Comparison of ENCODE assay signal across 12 cellular contexts in genomic region chr1:24911651-24912144, GRCh38. TPM values are rescaled to one million over a fixed set of nuclear protein-coding genes. Genes with fewer than 3 reads are reported as not detected.
DNase-seq lines count a peak whose midpoint lies in the region; ATAC-seq and TF ChIP-seq lines count a peak whose summit lies in the region.
"Had no signal": no experiment of that assay in that cellular context is flagged by ENCODE, and none has a peak within 500 bp of the region (broad histone marks: within the 10 kb centered on the region; RNA-seq: fewer than 3 reads in every experiment).

No MANE protein-coding gene starts in this region.

- H3K4me1 Mint-ChIP-seq in activated T-cell treated with anti-CD3 and anti-CD28 coated beads, Interleukin-2, amount 50 U/mL, for 4 hours (ENCODE audit: low read depth), result peaks cover 77% of the 10 kb centered on the region
- peaks cover 83% of the 10 kb centered on the region for H3K4me1 Mint-ChIP-seq in activated CD8-positive, alpha-beta T cell treated with anti-CD3 and anti-CD28 coated beads for 36 hours (ENCODE audit: low read depth)
- H3K4me1 Mint-ChIP-seq in immature natural killer cell, result peaks cover 99 to 100% of the 10 kb centered on the region in 2 donors

- CTCF ChIA-PET in activated CD8-positive, alpha-beta T cell treated with anti-CD3 and anti-CD28 coated beads for 36 hours (lab: Charles Lee), result interaction anchor here (1.1 to 1.9 kb wide), 6 partner anchors 13 to 126 kb away, joined by 3 to 6 read pairs (median 4); no protein-coding TSS in a partner anchor

- peaks cover 46% of the 10 kb centered on the region for H3K36me3 Mint-ChIP-seq in activated T-cell treated with anti-CD3 and anti-CD28 coated beads, Interleukin-2, amount 50 U/mL, for 4 hours (ENCODE audit: insufficient read depth)
- H3K36me3 Mint-ChIP-seq in activated CD8-positive, alpha-beta T cell treated with anti-CD3 and anti-CD28 coated beads for 36 hours (ENCODE audit: low read depth), result peaks cover 82% of the 10 kb centered on the region
- H3K36me3 Mint-ChIP-seq in immature natural killer cell, result peaks cover 36 to 78% (median 39%) of the 10 kb centered on the region in 3 donors

- H3K36me3 ChIP-seq in stomach (peaks cover 0 to 12% (median 3%) of the 10 kb centered on the region in 4 donors), right atrium auricular region (no peaks in the 10 kb centered on the region)

- no peaks in the 10 kb centered on the region for H3K9me3 Mint-ChIP-seq in activated T-cell treated with anti-CD3 and anti-CD28 coated beads, Interleukin-2, amount 50 U/mL, for 4 hours
- no peaks in the 10 kb centered on the region for H3K9me3 Mint-ChIP-seq in activated CD8-positive, alpha-beta T cell treated with anti-CD3 and anti-CD28 coated beads for 36 hours
- H3K9me3 Mint-ChIP-seq in immature natural killer cell, result peaks cover 0 to 5% (median 0%) of the 10 kb centered on the region in 6 donors

- peak overlapping the region; percentile 91 for H3K27ac Mint-ChIP-seq in activated CD8-positive, alpha-beta T cell treated with anti-CD3 and anti-CD28 coated beads for 36 hours
- H3K27ac Mint-ChIP-seq in immature natural killer cell, result peak overlapping the region; percentile 98 to 100 (median 100)

- no peak overlapping the region for H3K4me3 Mint-ChIP-seq in activated T-cell treated with anti-CD3 and anti-CD28 coated beads, Interleukin-2, amount 50 U/mL, for 4 hours
- peak overlapping the region; percentile 32 for H3K4me3 Mint-ChIP-seq in activated CD8-positive, alpha-beta T cell treated with anti-CD3 and anti-CD28 coated beads for 36 hours
- peak overlapping the region; percentile 73 to 88 (median 82) for H3K4me3 Mint-ChIP-seq in immature natural killer cell

- POLR2A ChIA-PET in activated CD8-positive, alpha-beta T cell treated with anti-CD3 and anti-CD28 coated beads for 36 hours (lab: Charles Lee), result interaction anchor here (0.7 to 7.0 kb wide), 10 partner anchors 7 to 832 kb away, joined by 3 to 122 read pairs (median 4); partner anchors contain the start of gene RUNX3

- H3K9me3 ChIP-seq in stomach, result no peaks in the 10 kb centered on the region
- H3K9me3 ChIP-seq in right atrium auricular region, result no peaks in the 10 kb centered on the region

- H3K4me1 ChIP-seq in stomach (peaks cover 0 to 20% (median 4%) of the 10 kb centered on the region in 4 donors), right atrium auricular region (no peaks in the 10 kb centered on the region)

- H3K27me3 Mint-ChIP-seq in activated T-cell treated with anti-CD3 and anti-CD28 coated beads, Interleukin-2, amount 50 U/mL, for 4 hours (ENCODE audit: low read depth), result no peaks in the 10 kb centered on the region
- no peaks in the 10 kb centered on the region for H3K27me3 Mint-ChIP-seq in activated CD8-positive, alpha-beta T cell treated with anti-CD3 and anti-CD28 coated beads for 36 hours
- peaks cover 79 to 92% (median 85%) of the 10 kb centered on the region in 3 donors for H3K27me3 Mint-ChIP-seq in immature natural killer cell (ENCODE audit: low read depth in 3 of 3)

- no peak for ATAC-seq in activated T-cell treated with anti-CD3 and anti-CD28 coated beads, Interleukin-2, amount 50 U/mL, for 4 hours
- no peak for ATAC-seq in activated CD8-positive, alpha-beta T cell treated with anti-CD3 and anti-CD28 coated beads for 36 hours
- ATAC-seq in HG03354 (IDR thresholded peaks at IDR 0.05; ENCODE audit: poor library complexity, severe bottlenecking, unreplicated experiment), result no peak

- no peak for TF ChIP-seq CTCF in activated CD8-positive, alpha-beta T cell treated with anti-CD3 and anti-CD28 coated beads for 36 hours (IDR thresholded peaks at IDR 0.05)
- TF ChIP-seq CTCF in stomach (IDR thresholded peaks at IDR 0.05) (no peak), right atrium auricular region (IDR thresholded peaks at IDR 0.05) (no peak)

- intact Hi-C loops in activated CD8-positive, alpha-beta T cell treated with anti-CD3 and anti-CD28 coated beads for 36 hours (cut with micrococcal nuclease), result loop anchor here (1.0 kb wide), 1 partner anchor 14 kb away; no protein-coding TSS in a partner anchor
- intact Hi-C loops in stomach (cut with DNase I; ENCODE audit: low total_unique reads), result no loop called here

- H3K27me3 ChIP-seq in stomach (peaks cover 0 to 19% (median 0%) of the 10 kb centered on the region in 3 donors), right atrium auricular region (no peaks in the 10 kb centered on the region)

- H3K27ac ChIP-seq in stomach, result peak overlapping the region in 3 of 5 donors; percentile 27 to 51 (median 46)
- no peak overlapping the region for H3K27ac ChIP-seq in right atrium auricular region

- WGBS in stomach, 5 donors, result 81 to 87% (median 82%) methylated on average over 18 to 19 of the region's 19 CpGs

- no peak overlapping the region for H3K4me3 ChIP-seq in stomach
- H3K4me3 ChIP-seq in right atrium auricular region, result no peak overlapping the region

- no peak for TF ChIP-seq POLR2A in stomach (IDR thresholded peaks at IDR 0.05)

- no peak for TF ChIP-seq EP300 in stomach (IDR thresholded peaks at IDR 0.05)

- DNase-seq in activated T-cell treated with anti-CD3 and anti-CD28 coated beads, Interleukin-2, amount 50 U/mL, for 1 hour, result peak; percentile 23
- no peak for DNase-seq in activated T-cell treated with anti-CD3 and anti-CD28 coated beads, Interleukin-2, amount 50 U/mL, for 4 hours
- DNase-seq in activated CD8-positive, alpha-beta T cell treated with anti-CD3 and anti-CD28 coated beads for 36 hours, result no peak
- DNase-seq in immature natural killer cell (no peak), stomach (no peak), GOT3 (lab: John Stamatoyannopoulos, UW) (no peak), right atrium auricular region (ENCODE audit: low spot score) (no peak)
- DNase-seq: Kasumi-1, NCI-H187 treated with DMSO at 0.1 percent for 48 hours, NCI-H748 treated with DMSO at 0.1 percent for 48 hours had no signal

RNA-seq across cellular contexts. Expression of gene RUNX3, which starts 18.4 kb away (rescaled TPM):
- total RNA-seq in activated T-cell treated with anti-CD3 and anti-CD28 coated beads, Interleukin-2, amount 50 U/mL, for 4 hours, result 100 to 1,000 TPM; 236 to 264 (median 258) TPM
- total RNA-seq in activated CD8-positive, alpha-beta T cell treated with anti-CD3 and anti-CD28 coated beads for 36 hours, result 100 to 1,000 TPM; 180 to 183 TPM
- polyA plus RNA-seq in immature natural killer cell, result 100 to 1,000 TPM in 1 of 3 donors, 10 to 100 TPM in 2; 83.7 to 132 (median 93.2) TPM
- total RNA-seq in stomach, result 1 to 10 TPM in 3 of 5 donors, under 1 TPM in 1, not detected in 1; 0.29 to 6.1 (median 3.2) TPM
- polyA plus RNA-seq in stomach, result 1 to 10 TPM; 1.5 to 4.0 (median 2.6) TPM
- 1 to 10 TPM in 1 of 2 donors, under 1 TPM in 1; 0.48 to 2.3 TPM for total RNA-seq in right atrium auricular region
- total RNA-seq: epithelial cell of proximal tubule had no signal

Comparison
In these comparisons a context has a peak if more than half of its experiments do, and no peak if none do; other contexts are left out.
1. H3K27ac ChIP-seq: peak in stomach (3 of 5); none in right atrium auricular region (0 of 2).
2. RNA of gene RUNX3, which starts 18.4 kb away (total RNA-seq): 236 to 264 TPM in activated T-cell treated with anti-CD3 and anti-CD28 coated beads, Interleukin-2, amount 50 U/mL, for 4 hours and 180 to 183 TPM in activated CD8-positive, alpha-beta T cell treated with anti-CD3 and anti-CD28 coated beads for 36 hours; 0.48 to 2.3 TPM in right atrium auricular region and 0.29 to 6.1 TPM in stomach; every median in the first group is over 10 times any median in the second.